Comparison of ENCODE assay signal across 18 cellular contexts in genomic region chr6:136405410-136406029, GRCh38.
DNase-seq lines count a peak whose midpoint lies in the region; ATAC-seq, FAIRE-seq and TF ChIP-seq lines count a peak whose summit lies in the region.
"Had no signal": no experiment of that assay in that cellular context is flagged by ENCODE, and none has a peak within 500 bp of the region (broad histone marks: within the 10 kb centered on the region; RNA-seq: fewer than 3 reads in every experiment).

No MANE protein-coding gene starts in this region.

- peaks cover 0 to 5% (median 2%) of the 10 kb centered on the region in 4 donors for H3K36me3 ChIP-seq in liver (ENCODE audit: control insufficient read depth in 4 of 4, insufficient read depth in 3 of 4, low read depth in 1 of 4, low read length in 3 of 4)
- H3K36me3 ChIP-seq in HepG2 (replicated peaks in 1 of 2; ENCODE audit: control insufficient read depth in 1 of 2, insufficient read depth in 2 of 2, low read length in 2 of 2): no peaks in the 10 kb centered on the region
- no peaks in the 10 kb centered on the region for H3K36me3 ChIP-seq in left lung
- H3K36me3 ChIP-seq in A673 (ENCODE audit: insufficient read depth, low read length, poor library complexity, severe bottlenecking): no peaks in the 10 kb centered on the region
- H3K36me3 ChIP-seq: cardiac muscle cell, spleen had no signal

- CTCF ChIA-PET in HepG2 (lab: Yijun Ruan, JAX; ENCODE audit: low intra/inter-chr PET ratio, low total read pairs) (no interaction called here), A673 (lab: Charles Lee) (no interaction called here)

- no peak for ATAC-seq in HepG2
- ATAC-seq in left lung: peak; percentile 62
- ATAC-seq: activated CD4-positive, alpha-beta T cell treated with anti-CD3 and anti-CD28 coated beads for 36 hours had no signal

- no TSS peak for BruUV-seq in HepG2 (replicated peaks; lab: Mats Ljungman, UMichigan)
- BruUV-seq in A673 (replicated peaks; lab: Mats Ljungman, UMichigan): no TSS peak

- intact Hi-C loops in HepG2 (cut with micrococcal nuclease; ENCODE audit: unreplicated experiment): no loop called here
- intact Hi-C loops in left lung (cut with DNase I): no loop called here
- intact Hi-C loops in A673 (cut with micrococcal nuclease; ENCODE audit: unreplicated experiment): no loop called here

- H3K4me3 ChIP-seq in liver (ENCODE audit: low read depth in 1 of 3, low read length in 3 of 3) (no peak overlapping the region), HepG2 (replicated peaks in 1 of 3; ENCODE audit: insufficient read depth in 1 of 3, low read depth in 2 of 3, low read length in 3 of 3) (no peak overlapping the region), left lung (no peak overlapping the region), A673 (ENCODE audit: low read depth, low read length, poor library complexity, severe bottlenecking) (no peak overlapping the region)
- H3K4me3 ChIP-seq: cardiac muscle cell, spleen had no signal

- H3K9me3 ChIP-seq in liver (ENCODE audit: control insufficient read depth in 4 of 4, low read length in 3 of 4) (no peaks in the 10 kb centered on the region), HepG2 (ENCODE audit: low read length) (no peaks in the 10 kb centered on the region), left lung (no peaks in the 10 kb centered on the region), A673 (ENCODE audit: low read depth, low read length, poor library complexity, severe bottlenecking) (no peaks in the 10 kb centered on the region)
- H3K9me3 ChIP-seq: spleen had no signal

- TF ChIP-seq RAD21 in liver (IDR thresholded peaks at IDR 0.05): no peak
- no peak for TF ChIP-seq RAD21 in HepG2 (CRISPR knock-in tag; IDR thresholded peaks at IDR 0.05)

- no peak for TF ChIP-seq EP300 in HepG2 (IDR thresholded peaks at IDR 0.05; ENCODE audit: low read depth in 2 of 2, low read length in 2 of 2)
- TF ChIP-seq EP300 in HepG2 (CRISPR knock-in tag; IDR thresholded peaks at IDR 0.05; ENCODE audit: borderline replicate concordance): no peak

- H3K27ac ChIP-seq in liver (ENCODE audit: low read depth in 1 of 2, low read length in 2 of 2) (peak overlapping the region in 1 of 2 donors; percentile 45), HepG2 (ENCODE audit: extremely low read length, insufficient read depth, low read length) (no peak overlapping the region), angular gyrus (ENCODE audit: low read depth, low read length) (peak overlapping the region; percentile 69), left lung (no peak overlapping the region), A673 (ENCODE audit: low read depth, low read length, poor library complexity, severe bottlenecking) (no peak overlapping the region)
- H3K27ac ChIP-seq: cardiac muscle cell, spleen had no signal

- no peak overlapping the region for H3K4me2 ChIP-seq in HepG2 (ENCODE audit: low read depth, low read length)

- DNase-seq in HepG2 (ENCODE audit: low spot score) (no peak), left lung (no peak), A673 (ENCODE audit: low spot score) (no peak), RKO (ENCODE audit: low spot score) (no peak), NK-92 (lab: John Stamatoyannopoulos, UW; ENCODE audit: unreplicated experiment) (no peak)
- DNase-seq in activated naive CD4-positive, alpha-beta T cell treated with anti-CD3 and anti-CD28 coated beads, Interleukin-2, amount 50 U/mL, for 16 hours: no peak
- DNase-seq: activated CD4-positive, alpha-beta T cell treated with anti-CD3 and anti-CD28 coated beads for 36 hours; CD8-positive, alpha-beta memory T cell; glutamatergic neuron; NCI-H1930; NCI-H526; spleen had no signal

- no peak for TF ChIP-seq CTCF in liver (IDR thresholded peaks at IDR 0.05; ENCODE audit: low read depth, low read length, missing input control)
- no peak for TF ChIP-seq CTCF in HepG2 (CRISPR knock-in tag; IDR thresholded peaks at IDR 0.05)
- TF ChIP-seq CTCF in left lung (IDR thresholded peaks at IDR 0.05): no peak
- TF ChIP-seq CTCF in A673 (conservative IDR thresholded peaks at IDR 0.05; ENCODE audit: low read depth, low read length): no peak

- H3K27me3 ChIP-seq in liver (ENCODE audit: control insufficient read depth in 4 of 4, insufficient read depth in 4 of 4, low read length in 3 of 4): no peaks in the 10 kb centered on the region
- H3K27me3 ChIP-seq in HepG2 (ENCODE audit: control insufficient read depth in 1 of 2, insufficient read depth in 2 of 2, low read length in 2 of 2): no peaks in the 10 kb centered on the region
- H3K27me3 ChIP-seq in left lung: no peaks in the 10 kb centered on the region
- no peaks in the 10 kb centered on the region for H3K27me3 ChIP-seq in A673 (replicated peaks; ENCODE audit: insufficient read depth, low read depth, low read length, poor library complexity)
- H3K27me3 ChIP-seq: cardiac muscle cell, spleen had no signal

- H3K4me1 ChIP-seq in liver (ENCODE audit: control insufficient read depth in 4 of 4, insufficient read depth in 4 of 4, low read length in 3 of 4): peaks cover 3 to 9% (median 6%) of the 10 kb centered on the region in 4 donors
- H3K4me1 ChIP-seq in HepG2 (ENCODE audit: insufficient read depth, low read length): no peaks in the 10 kb centered on the region
- H3K4me1 ChIP-seq in left lung: peaks cover 0 to 8% of the 10 kb centered on the region in 2 donors
- peaks cover 13% of the 10 kb centered on the region for H3K4me1 ChIP-seq in A673 (ENCODE audit: insufficient read depth, low read length, poor library complexity, severe bottlenecking)

- POLR2A ChIA-PET in HepG2 (lab: Yijun Ruan, JAX): no interaction called here
- POLR2A ChIA-PET in A673 (lab: Charles Lee; ENCODE audit: low non-redundant PET): no interaction called here

- no peak for TF ChIP-seq POLR2A in HepG2 (IDR thresholded peaks at IDR 0.05; ENCODE audit: insufficient read depth in 1 of 2, low read depth in 2 of 2, low read length in 2 of 2)

- in situ Hi-C loops in HepG2 (cut with HindIII; ENCODE audit: extremely low pct_ligation_motif_present, low pct_unique_long_range_greater_than_20kb): no loop called here

- H4K20me1 ChIP-seq in HepG2 (ENCODE audit: insufficient read depth, low read length): no peaks in the 10 kb centered on the region

- H2AFZ ChIP-seq in HepG2 (ENCODE audit: low read length): no peak overlapping the region

- 51% methylated on average over 3 of the region's 3 CpGs for whole genome bisulfite sequencing in liver
- WGBS in HepG2 (ENCODE audit: low lambda C conversion rate): 30% methylated on average over 3 of the region's 3 CpGs

- H3K79me2 ChIP-seq in HepG2 (ENCODE audit: insufficient read depth, low read length): no peaks in the 10 kb centered on the region

- no peak for FAIRE-seq in HepG2 (lab: Jason Lieb, UNC)
- FAIRE-seq: A204.1, G401.6, keratinocyte had no signal

- H3K9ac ChIP-seq in liver (ENCODE audit: low read depth in 1 of 2, low read length in 2 of 2) (no peak overlapping the region), HepG2 (ENCODE audit: insufficient read depth, low read depth, low read length) (no peak overlapping the region)

TF ChIP-seq in liver, 16 proteins besides CTCF, POLR2A, EP300 and RAD21:
- TF ChIP-seq JUND (IDR thresholded peaks at IDR 0.05) (peak in 1 of 2 donors; percentile 1), GABPA (IDR thresholded peaks at IDR 0.05 in 1 of 2, conservative IDR thresholded peaks at IDR 0.05 in 1 of 2) (no peak), EGR1 (IDR thresholded peaks at IDR 0.05; ENCODE audit: low read depth in 2 of 2) (no peak), HNF4A (conservative IDR thresholded peaks at IDR 0.05) (peak; percentile 22 to 33), ATF3 (IDR thresholded peaks at IDR 0.05) (no peak), RXRA (IDR thresholded peaks at IDR 0.05) (peak; percentile 56 to 72), YY1 (IDR thresholded peaks at IDR 0.05) (peak; percentile 38)

TF ChIP-seq in HepG2, 621 proteins besides CTCF, POLR2A, EP300 and RAD21:
- TF ChIP-seq ZNF703 (CRISPR knock-in tag; IDR thresholded peaks at IDR 0.05; ENCODE audit: borderline replicate concordance) (no peak), ZNF3 (CRISPR knock-in tag; IDR thresholded peaks at IDR 0.05) (no peak), ZBTB37 (CRISPR knock-in tag; IDR thresholded peaks at IDR 0.05) (no peak), ZKSCAN8 (CRISPR knock-in tag; IDR thresholded peaks at IDR 0.05; ENCODE audit: borderline replicate concordance) (no peak), HES4 (CRISPR knock-in tag; IDR thresholded peaks at IDR 0.05; ENCODE audit: borderline replicate concordance) (no peak), MYPOP (CRISPR knock-in tag; IDR thresholded peaks at IDR 0.05) (no peak), FOXA3 (CRISPR knock-in tag; IDR thresholded peaks at IDR 0.05) (no peak), MED1 (CRISPR knock-in tag; IDR thresholded peaks at IDR 0.05) (no peak), ZNF24 (IDR thresholded peaks at IDR 0.05) (no peak)
TF ChIP-seq in HepG2: peak in this region for 0.
